ENCODE assay signal across 1 cellular context in genomic region chr17:74213897-74214386, GRCh38.
TF ChIP-seq lines count a peak whose summit lies in the region.

No MANE protein-coding gene starts in this region.

TF ChIP-seq in GM12878, 131 proteins besides CTCF, POLR2A, EP300 and RAD21 (continued from another document):
- TF ChIP-seq ZNF592 (IDR thresholded peaks at IDR 0.05) (no peak), IKZF1 (conservative IDR thresholded peaks at IDR 0.05) (0 out of 2 replicates have a peak, but pooled peaks have one; percentile 25)
TF ChIP-seq in GM12878: peak in this region for 2.
